Comparison of ENCODE assay signal across 8 cellular contexts in the genomic region with DNA sequence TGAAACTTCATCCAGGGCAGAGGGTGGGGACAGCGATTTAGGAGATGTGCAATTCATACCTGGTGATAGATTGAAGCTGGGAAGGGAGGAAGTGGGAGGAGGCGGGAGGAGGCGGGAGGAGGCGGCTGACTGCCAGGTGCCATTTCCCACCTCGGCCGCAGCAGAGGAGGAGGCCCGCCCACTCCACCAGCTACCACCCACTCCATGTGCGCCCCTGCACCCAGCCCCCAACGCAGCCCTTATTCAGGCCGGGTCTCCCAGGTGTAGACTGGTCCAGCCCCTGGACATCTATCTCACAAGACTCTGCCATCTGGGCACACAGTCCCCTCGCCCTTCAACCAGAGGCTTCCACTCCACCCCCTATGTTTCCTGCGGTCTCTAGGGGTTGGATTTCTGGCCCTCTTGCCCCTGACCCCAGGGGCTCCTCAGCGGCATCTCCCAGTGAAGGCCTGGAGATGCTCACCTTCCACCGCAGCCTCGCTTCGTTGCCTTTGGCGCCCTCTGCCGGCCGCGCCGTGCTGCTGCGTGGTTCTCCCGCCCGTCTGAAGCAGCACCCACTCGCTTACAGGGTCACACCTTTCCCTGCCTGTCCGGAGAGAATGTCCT. TPM values are rescaled to one million over a fixed set of nuclear protein-coding genes. Genes with fewer than 3 reads are reported as not detected.
DNase-seq lines count a peak whose midpoint lies in the region; ATAC-seq and TF ChIP-seq lines count a peak whose summit lies in the region.

No MANE protein-coding gene starts in this region.

- no CpG with 5 or more reads among the region's 26 CpGs for WGBS in trophoblast cell (ENCODE audit: extremely low coverage, insufficient coverage, insufficient read length)

- no peak overlapping the region for H3K4me3 Mint-ChIP-seq in CD14-positive monocyte

- no peak overlapping the region for H2BK5ac ChIP-seq in trophoblast cell (ENCODE audit: low read depth, low read length, poor library complexity)

- DNase-seq in CD14-positive monocyte (ENCODE audit: low spot score), result no peak
- DNase-seq in SHP77 treated with DMSO at 0.1 percent for 48 hours (lab: John Stamatoyannopoulos, UW), result peak; percentile 11
- DNase-seq in activated gamma-delta T cell treated with Interleukin-2 at 50 U/mL for 16 hours, result peak; percentile 81
- DNase-seq in globus pallidus (ENCODE audit: low spot score), result peak; percentile 80
- DNase-seq in trophoblast cell, result peak; percentile 17 to 71
- peak; percentile 83 for DNase-seq in upper lobe of right lung

- no peak overlapping the region for H3K27ac ChIP-seq in trophoblast cell (ENCODE audit: low read depth, low read length)
- peak overlapping the region; percentile 42 for H3K27ac ChIP-seq in upper lobe of right lung

- H3K79me1 ChIP-seq in trophoblast cell (ENCODE audit: low read length), result no peaks in the 10 kb centered on the region

- H3K4me3 ChIP-seq in trophoblast cell (ENCODE audit: low read depth, low read length), result no peak overlapping the region
- no peak overlapping the region for H3K4me3 ChIP-seq in upper lobe of right lung

- H3K79me2 ChIP-seq in trophoblast cell (ENCODE audit: control insufficient read depth, insufficient read depth, low read length, poor library complexity), result no peaks in the 10 kb centered on the region

- H3K36me3 ChIP-seq in trophoblast cell (ENCODE audit: control insufficient read depth in 1 of 2, insufficient read depth in 2 of 2, low read length in 2 of 2) (no peaks in the 10 kb centered on the region), upper lobe of right lung (no peaks in the 10 kb centered on the region)

- peaks cover 8% of the 10 kb centered on the region for H3K4me1 Mint-ChIP-seq in CD14-positive monocyte

- H3K4me1 ChIP-seq in trophoblast cell (ENCODE audit: control insufficient read depth in 1 of 2, insufficient read depth in 2 of 2, low read length in 2 of 2), result no peaks in the 10 kb centered on the region
- no peaks in the 10 kb centered on the region for H3K4me1 ChIP-seq in upper lobe of right lung

- H4K91ac ChIP-seq in trophoblast cell (ENCODE audit: low read depth, low read length), result no peak overlapping the region

- ATAC-seq in GM19463 (IDR thresholded peaks at IDR 0.05; ENCODE audit: unreplicated experiment) (peak; percentile 43), upper lobe of right lung (peak; percentile 85)

- H2AK5ac ChIP-seq in trophoblast cell (ENCODE audit: low read length), result no peak overlapping the region

- H3K18ac ChIP-seq in trophoblast cell (ENCODE audit: low read length), result no peak overlapping the region

- no peak overlapping the region for H2BK12ac ChIP-seq in trophoblast cell (ENCODE audit: low read length)

- H3K27me3 ChIP-seq in trophoblast cell (ENCODE audit: insufficient read depth, low read length), result no peaks in the 10 kb centered on the region
- H3K27me3 ChIP-seq in upper lobe of right lung, result peaks cover 5% of the 10 kb centered on the region

- H3K4me2 ChIP-seq in trophoblast cell (ENCODE audit: low read length), result no peak overlapping the region

- H3K36me3 Mint-ChIP-seq in CD14-positive monocyte, result peaks cover 0 to 20% of the 10 kb centered on the region in 2 donors

- H3K9ac ChIP-seq in trophoblast cell (ENCODE audit: low read length), result no peak overlapping the region

- no peak overlapping the region for H4K12ac ChIP-seq in trophoblast cell (ENCODE audit: low read depth, low read length)

- no peaks in the 10 kb centered on the region for H3K9me3 ChIP-seq in trophoblast cell (ENCODE audit: insufficient read depth, low read depth, low read length)
- no peaks in the 10 kb centered on the region for H3K9me3 ChIP-seq in upper lobe of right lung

- H3K27ac Mint-ChIP-seq in CD14-positive monocyte, result peak overlapping the region in 1 of 7 donors; percentile 73

- H3K27me3 Mint-ChIP-seq in CD14-positive monocyte (ENCODE audit: low read depth in 3 of 3), result peaks cover 0 to 9% (median 2%) of the 10 kb centered on the region in 3 donors

- H2AFZ ChIP-seq in trophoblast cell (ENCODE audit: insufficient read depth, low read length, poor library complexity), result no peak overlapping the region

- peaks cover 0 to 4% (median 3%) of the 10 kb centered on the region in 7 donors for H3K9me3 Mint-ChIP-seq in CD14-positive monocyte

- no peak overlapping the region for H3K23ac ChIP-seq in trophoblast cell (ENCODE audit: low read length)

- intact Hi-C loops in CD14-positive monocyte (cut with micrococcal nuclease), result loop anchor here (2.0 to 10.0 kb wide), 3 partner anchors 89 to 247 kb away; a partner anchor contains a TSS
- intact Hi-C loops in upper lobe of right lung (cut with DNase I), result loop anchor here (10.0 kb wide), 1 partner anchor 239 kb away; no protein-coding TSS in a partner anchor

- TF ChIP-seq CTCF in CD14-positive monocyte (IDR thresholded peaks at IDR 0.05) (peak; percentile 89), LNCAP (IDR thresholded peaks at IDR 0.05) (peak; percentile 98), upper lobe of right lung (IDR thresholded peaks at IDR 0.05) (peak; percentile 93)

- no peak overlapping the region for H2BK120ac ChIP-seq in trophoblast cell (ENCODE audit: insufficient read depth, low read length, poor library complexity)

- no peak overlapping the region for H4K8ac ChIP-seq in trophoblast cell (ENCODE audit: low read depth, low read length)

- no peak overlapping the region for H3K14ac ChIP-seq in trophoblast cell (ENCODE audit: low read length)

- no peak overlapping the region for H3K4ac ChIP-seq in trophoblast cell (ENCODE audit: low read depth, low read length)

RNA-seq across cellular contexts. Expression of a gene that starts 32.6 kb away (rescaled TPM):
- polyA plus RNA-seq in CD14-positive monocyte, result under 1 TPM in 1 of 2 donors, not detected in 1; 0.09 TPM
- 63.6 and 64.0 TPM in 2 replicates for polyA plus RNA-seq in trophoblast cell (2013)
- 2.0 TPM for total RNA-seq in upper lobe of right lung
